32 cellular contexts compared by ENCODE assay signal in genomic region chr5:75199946-75200345, GRCh38. TPM values are rescaled to one million over a fixed set of nuclear protein-coding genes. Genes with fewer than 3 reads are reported as not detected.
"Had no signal": no experiment of that assay in that cellular context is flagged by ENCODE, and none has a peak within 500 bp of the region (broad histone marks: within the 10 kb centered on the region; RNA-seq: fewer than 3 reads in every experiment).

No MANE protein-coding gene starts in this region.

- H3K27me3 Mint-ChIP-seq: activated CD4-positive, alpha-beta memory T cell treated with anti-CD3 and anti-CD28 coated beads, Interleukin-2, amount 10 ng/mL, durations not matched to agents 7 days and 5 days; activated CD4-positive, alpha-beta T cell treated with anti-CD3 and anti-CD28 coated beads, Interleukin-2, amount 10 ng/mL, durations not matched to agents 7 days and 5 days; activated naive CD8-positive, alpha-beta T cell; activated T-cell treated with anti-CD3 and anti-CD28 coated beads, Interleukin-2, amount 50 U/mL, for 24 hours; activated T-helper 17 cell treated with anti-CD3 and anti-CD28 coated beads, Interleukin-2, amount 50 U/mL, for 72 hours; central memory CD8-positive, alpha-beta T cell; dendritic cell treated with granulocyte-macrophage colony-stimulating factor and Interleukin-4, amounts not matched to agents 40 ng/mL and 50 ng/mL, for 4 days had no signal

- ATAC-seq: activated T-cell treated with anti-CD3 and anti-CD28 coated beads, Interleukin-2, amount 50 U/mL, for 72 hours; activated T-helper 17 cell treated with anti-CD3 and anti-CD28 coated beads, Interleukin-2, amount 50 U/mL, for 72 hours; gastroesophageal sphincter had no signal

- H3K4me3 ChIP-seq: coronary artery, dorsolateral prefrontal cortex, esophagus squamous epithelium, gastroesophageal sphincter had no signal

- H3K36me3 ChIP-seq: brain microvascular endothelial cell, esophagus squamous epithelium, gastroesophageal sphincter had no signal

- FAIRE-seq: astrocyte, bronchial epithelial cell, TTC549 had no signal

- H3K9me3 ChIP-seq: esophagus squamous epithelium, gastroesophageal sphincter had no signal

- H3K4me1 Mint-ChIP-seq: activated CD4-positive, alpha-beta memory T cell treated with anti-CD3 and anti-CD28 coated beads, Interleukin-2, amount 10 ng/mL, durations not matched to agents 7 days and 5 days; activated CD4-positive, alpha-beta T cell treated with anti-CD3 and anti-CD28 coated beads, Interleukin-2, amount 10 ng/mL, durations not matched to agents 7 days and 5 days; activated T-helper 17 cell treated with anti-CD3 and anti-CD28 coated beads, Interleukin-2, amount 50 U/mL, for 72 hours; central memory CD8-positive, alpha-beta T cell had no signal

- H3K27me3 ChIP-seq: brain microvascular endothelial cell, dorsolateral prefrontal cortex, esophagus squamous epithelium, gastroesophageal sphincter had no signal

- H3K27ac ChIP-seq: brain microvascular endothelial cell, coronary artery, dorsolateral prefrontal cortex, esophagus squamous epithelium, gastroesophageal sphincter had no signal

- H3K27ac Mint-ChIP-seq: activated CD4-positive, alpha-beta memory T cell treated with anti-CD3 and anti-CD28 coated beads, Interleukin-2, amount 10 ng/mL, durations not matched to agents 7 days and 5 days; activated CD4-positive, alpha-beta T cell treated with anti-CD3 and anti-CD28 coated beads, Interleukin-2, amount 10 ng/mL, durations not matched to agents 7 days and 5 days; activated naive CD8-positive, alpha-beta T cell; activated T-cell treated with anti-CD3 and anti-CD28 coated beads, Interleukin-2, amount 50 U/mL, for 24 hours; activated T-cell treated with anti-CD3 and anti-CD28 coated beads, Interleukin-2, amount 50 U/mL, for 72 hours; activated T-helper 17 cell treated with anti-CD3 and anti-CD28 coated beads, Interleukin-2, amount 50 U/mL, for 72 hours; dendritic cell treated with granulocyte-macrophage colony-stimulating factor and Interleukin-4, amounts not matched to agents 40 ng/mL and 50 ng/mL, for 4 days had no signal

- H3K4me1 ChIP-seq: esophagus squamous epithelium, gastroesophageal sphincter had no signal

- DNase-seq: activated CD4-positive, alpha-beta memory T cell treated with anti-CD3 and anti-CD28 coated beads, Interleukin-2, amount 10 ng/mL, durations not matched to agents 7 days and 5 days; activated CD4-positive, alpha-beta T cell treated with anti-CD3 and anti-CD28 coated beads for 4 hours; activated CD4-positive, alpha-beta T cell treated with anti-CD3 and anti-CD28 coated beads, Interleukin-2, amount 10 ng/mL, durations not matched to agents 7 days and 5 days; activated CD4-positive, alpha-beta T cell treated with anti-CD3 and anti-CD28 coated beads, Interleukin-2, amount 50 U/mL, for 4 hours; activated CD4-positive, CD25-positive, alpha-beta regulatory T cell; activated CD4-positive, CD25-positive, alpha-beta regulatory T cell treated with anti-CD3 and anti-CD28 coated beads, Interleukin-2, amount 50 U/mL, for 72 hours; activated CD8-positive, alpha-beta memory T cell treated with anti-CD3 and anti-CD28 coated beads, Interleukin-2, amount 50 U/mL, for 48 hours; activated effector memory CD4-positive, alpha-beta T cell treated with Interleukin-2 at 50 U/mL for 16 hours; activated gamma-delta T cell treated with Interleukin-2 at 50 U/mL for 16 hours; activated naive CD4-positive, alpha-beta T cell treated with anti-CD3 and anti-CD28 coated beads, Interleukin-2, amount 50 U/mL, for 16 hours; activated naive CD4-positive, alpha-beta T cell treated with Interleukin-2 at 50 U/mL for 16 hours; activated T-cell treated with anti-CD3 and anti-CD28 coated beads for 4 hours; activated T-cell treated with anti-CD3 and anti-CD28 coated beads, Interleukin-2, amount 50 U/mL, for 24 hours; activated T-cell treated with anti-CD3 and anti-CD28 coated beads, Interleukin-2, amount 50 U/mL, for 72 hours; amniotic stem cell; anterior cingulate cortex; brain microvascular endothelial cell; dorsolateral prefrontal cortex; effector memory CD4-positive, alpha-beta T cell; esophagus squamous epithelium; foreskin melanocyte; T-helper 2 cell had no signal

- H3K4me3 Mint-ChIP-seq: activated CD4-positive, alpha-beta memory T cell treated with anti-CD3 and anti-CD28 coated beads, Interleukin-2, amount 10 ng/mL, durations not matched to agents 7 days and 5 days; activated CD4-positive, alpha-beta T cell treated with anti-CD3 and anti-CD28 coated beads, Interleukin-2, amount 10 ng/mL, durations not matched to agents 7 days and 5 days; activated naive CD8-positive, alpha-beta T cell; activated T-cell treated with anti-CD3 and anti-CD28 coated beads, Interleukin-2, amount 50 U/mL, for 24 hours; activated T-cell treated with anti-CD3 and anti-CD28 coated beads, Interleukin-2, amount 50 U/mL, for 72 hours; activated T-helper 17 cell treated with anti-CD3 and anti-CD28 coated beads, Interleukin-2, amount 50 U/mL, for 72 hours; central memory CD8-positive, alpha-beta T cell; dendritic cell treated with granulocyte-macrophage colony-stimulating factor and Interleukin-4, amounts not matched to agents 40 ng/mL and 50 ng/mL, for 4 days had no signal

- H3K9me3 Mint-ChIP-seq: activated CD4-positive, alpha-beta memory T cell treated with anti-CD3 and anti-CD28 coated beads, Interleukin-2, amount 10 ng/mL, durations not matched to agents 7 days and 5 days; activated CD4-positive, alpha-beta T cell treated with anti-CD3 and anti-CD28 coated beads, Interleukin-2, amount 10 ng/mL, durations not matched to agents 7 days and 5 days; activated T-cell treated with anti-CD3 and anti-CD28 coated beads, Interleukin-2, amount 50 U/mL, for 24 hours; activated T-cell treated with anti-CD3 and anti-CD28 coated beads, Interleukin-2, amount 50 U/mL, for 72 hours; activated T-helper 17 cell treated with anti-CD3 and anti-CD28 coated beads, Interleukin-2, amount 50 U/mL, for 72 hours; central memory CD8-positive, alpha-beta T cell; dendritic cell treated with granulocyte-macrophage colony-stimulating factor and Interleukin-4, amounts not matched to agents 40 ng/mL and 50 ng/mL, for 4 days had no signal

RNA-seq across cellular contexts. Expression of gene ANKRD31, which starts 36.7 kb away (rescaled TPM):
- total RNA-seq: glomerular endothelial cell had no signal
